20 cellular contexts compared by ENCODE assay signal in the genomic region with DNA sequence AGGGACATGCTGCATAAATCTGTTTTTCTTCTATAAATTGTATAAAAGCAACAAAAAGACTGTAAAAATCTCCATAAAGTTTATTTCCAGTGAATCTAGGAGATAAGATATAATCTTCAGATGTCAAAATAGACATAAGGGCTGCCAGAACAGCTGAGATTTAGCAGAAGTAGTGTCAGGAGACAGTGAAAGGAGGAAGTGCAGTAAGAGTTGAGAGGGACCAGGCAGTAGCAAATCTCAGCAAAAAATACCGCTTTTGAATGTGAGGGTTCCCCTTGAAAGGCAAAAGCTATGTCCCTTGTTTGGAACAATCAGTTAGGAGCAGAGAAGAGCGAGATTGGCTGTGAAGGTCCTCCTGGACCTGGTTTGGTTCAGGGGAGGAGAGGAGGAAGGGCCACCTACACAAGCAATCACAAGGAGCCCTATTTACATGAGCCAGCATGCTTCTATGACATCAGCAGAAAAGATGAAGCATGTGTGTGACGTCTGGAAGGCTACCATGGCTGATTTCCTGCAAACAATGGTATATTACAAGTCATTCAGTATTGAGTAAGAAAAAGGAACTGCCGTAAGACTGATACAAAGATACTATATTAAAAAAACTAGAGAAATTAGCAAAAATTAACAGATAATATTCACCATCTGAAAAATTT.
DNase-seq lines count a peak whose midpoint lies in the region; ATAC-seq and TF ChIP-seq lines count a peak whose summit lies in the region.
"Had no signal": no experiment of that assay in that cellular context is flagged by ENCODE, and none has a peak within 500 bp of the region (broad histone marks: within the 10 kb centered on the region; RNA-seq: fewer than 3 reads in every experiment).

No MANE protein-coding gene starts in this region.

- WGBS in psoas muscle, 3 donors, result 84 to 87% (median 85%) methylated on average over 4 of the region's 4 CpGs

- H3K4me3 Mint-ChIP-seq in activated naive CD4-positive, alpha-beta T cell treated with anti-CD3 and anti-CD28 coated beads, Interleukin-2, amount 50 U/mL, for 24 hours, result no peak overlapping the region
- H3K4me3 Mint-ChIP-seq in T-helper 17 cell, result no peak overlapping the region

- H3K9me3 Mint-ChIP-seq in activated naive CD4-positive, alpha-beta T cell treated with anti-CD3 and anti-CD28 coated beads, Interleukin-2, amount 50 U/mL, for 24 hours, result no peaks in the 10 kb centered on the region
- no peaks in the 10 kb centered on the region for H3K9me3 Mint-ChIP-seq in activated naive CD4-positive, alpha-beta T cell treated with anti-CD3 and anti-CD28 coated beads, Interleukin-2, amount 50 U/mL, for 72 hours
- H3K9me3 Mint-ChIP-seq: activated T-helper 2 cell treated with anti-CD3 and anti-CD28 coated beads, Interferon-gamma antibody, Interleukin-2, Interleukin-4, amounts not matched to agents 10 μg/mL and 5 μg/mL and 100 μg/mL, durations not matched to agents 14 hours and 24 hours and 36 hours had no signal

- no peak overlapping the region for H3K27ac ChIP-seq in psoas muscle
- H3K27ac ChIP-seq: A549, parathyroid adenoma, WERI-Rb-1 had no signal

- intact Hi-C loops in sciatic nerve (cut with DNase I), result no loop called here
- intact Hi-C loops in psoas muscle (cut with DNase I), result no loop called here

- H3K36me3 Mint-ChIP-seq in activated naive CD4-positive, alpha-beta T cell treated with anti-CD3 and anti-CD28 coated beads, Interleukin-2, amount 50 U/mL, for 24 hours, result peaks cover 4% of the 10 kb centered on the region
- H3K36me3 Mint-ChIP-seq in activated naive CD4-positive, alpha-beta T cell treated with anti-CD3 and anti-CD28 coated beads, Interleukin-2, amount 50 U/mL, for 72 hours, result no peaks in the 10 kb centered on the region
- H3K36me3 Mint-ChIP-seq in T-helper 17 cell (ENCODE audit: low read depth), result no peaks in the 10 kb centered on the region

- H3K27me3 Mint-ChIP-seq in activated naive CD4-positive, alpha-beta T cell treated with anti-CD3 and anti-CD28 coated beads, Interleukin-2, amount 50 U/mL, for 24 hours, result no peaks in the 10 kb centered on the region
- no peaks in the 10 kb centered on the region for H3K27me3 Mint-ChIP-seq in T-helper 17 cell

- no peak for ATAC-seq in activated naive CD4-positive, alpha-beta T cell treated with anti-CD3 and anti-CD28 coated beads, Interleukin-2, amount 50 U/mL, for 72 hours
- ATAC-seq in T-helper 17 cell (peak; percentile 23), sciatic nerve (peak; percentile 73), psoas muscle (no peak)
- ATAC-seq: A549, SK-N-SH treated with all-trans-retinoic acid at 6 μM for 48 hours had no signal

- no peaks in the 10 kb centered on the region for H3K4me1 ChIP-seq in psoas muscle
- H3K4me1 ChIP-seq: A549, parathyroid adenoma had no signal

- no peak for DNase-seq in activated naive CD4-positive, alpha-beta T cell treated with anti-CD3 and anti-CD28 coated beads, Interleukin-2, amount 50 U/mL, for 72 hours (ENCODE audit: low spot score in 2 of 2)
- no peak for DNase-seq in T-helper 17 cell
- peak; percentile 35 for DNase-seq in globus pallidus (ENCODE audit: low spot score)
- no peak for DNase-seq in sciatic nerve (ENCODE audit: low spot score)
- no peak for DNase-seq in T-helper 1 cell
- no peak for DNase-seq in psoas muscle
- DNase-seq in LoVo (ENCODE audit: low spot score), result no peak
- DNase-seq: activated CD8-positive, alpha-beta memory T cell treated with anti-CD3 and anti-CD28 coated beads for 24 hours; amniotic stem cell; COR-L47; NCI-H1105 treated with DMSO at 0.1 percent for 48 hours; NCI-H226; stimulated activated CD4-positive, alpha-beta T cell treated with anti-CD3 and anti-CD28 coated beads, Interleukin-12 subunit alpha, Interleukin-12 subunit beta, amount 100 ng/mL, for 4 hours; stimulated activated naive CD4-positive, alpha-beta T cell treated with Interleukin-2 at 50 U/mL for 16 hours; WERI-Rb-1 had no signal

- no peaks in the 10 kb centered on the region for H3K27me3 ChIP-seq in psoas muscle (ENCODE audit: insufficient read depth in 3 of 3, low read length in 2 of 3)

- H3K9me3 ChIP-seq in T-helper 17 cell (ENCODE audit: control insufficient read depth, low read length, poor library complexity, severe bottlenecking) (no peaks in the 10 kb centered on the region), psoas muscle (no peaks in the 10 kb centered on the region)
- H3K9me3 ChIP-seq: A549 had no signal

- H3K36me3 ChIP-seq in psoas muscle (ENCODE audit: insufficient read depth in 1 of 2, low read depth in 1 of 2), result peaks cover 0 to under 1% of the 10 kb centered on the region in 2 donors
- H3K36me3 ChIP-seq: WERI-Rb-1 had no signal

- H3K27ac Mint-ChIP-seq in activated naive CD4-positive, alpha-beta T cell treated with anti-CD3 and anti-CD28 coated beads, Interleukin-2, amount 50 U/mL, for 24 hours, result peak overlapping the region; percentile 52
- H3K27ac Mint-ChIP-seq in activated naive CD4-positive, alpha-beta T cell treated with anti-CD3 and anti-CD28 coated beads, Interleukin-2, amount 50 U/mL, for 72 hours, result no peak overlapping the region
- H3K27ac Mint-ChIP-seq in T-helper 17 cell, result peak overlapping the region; percentile 21
- H3K27ac Mint-ChIP-seq: activated T-helper 2 cell treated with anti-CD3 and anti-CD28 coated beads, Interferon-gamma antibody, Interleukin-2, Interleukin-4, amounts not matched to agents 10 μg/mL and 5 μg/mL and 100 μg/mL, durations not matched to agents 14 hours and 24 hours and 36 hours had no signal

- TF ChIP-seq CTCF in psoas muscle (IDR thresholded peaks at IDR 0.05), result no peak

- H3K4me3 ChIP-seq in psoas muscle, result no peak overlapping the region
- H3K4me3 ChIP-seq: A549 had no signal

- H3K4me1 Mint-ChIP-seq in activated naive CD4-positive, alpha-beta T cell treated with anti-CD3 and anti-CD28 coated beads, Interleukin-2, amount 50 U/mL, for 24 hours, result peaks cover 9% of the 10 kb centered on the region
- H3K4me1 Mint-ChIP-seq in T-helper 17 cell, result peaks cover 4% of the 10 kb centered on the region

Comparison
In these comparisons a context has a peak if more than half of its experiments do, and no peak if none do; other contexts are left out.
1. H3K27ac Mint-ChIP-seq: peak in activated naive CD4-positive, alpha-beta T cell treated with anti-CD3 and anti-CD28 coated beads, Interleukin-2, amount 50 U/mL, for 24 hours (single experiment) and T-helper 17 cell (single experiment); none in activated naive CD4-positive, alpha-beta T cell treated with anti-CD3 and anti-CD28 coated beads, Interleukin-2, amount 50 U/mL, for 72 hours (0 of 2).
2. ATAC-seq: peak in T-helper 17 cell (single experiment) and sciatic nerve (single experiment); none in activated naive CD4-positive, alpha-beta T cell treated with anti-CD3 and anti-CD28 coated beads, Interleukin-2, amount 50 U/mL, for 72 hours (0 of 2) and psoas muscle (0 of 4).